ENCODE assay signal across 8 cellular contexts in genomic region chr6:33126101-33126714, GRCh38. TPM values are rescaled to one million over a fixed set of nuclear protein-coding genes. Genes with fewer than 3 reads are reported as not detected.
DNase-seq lines count a peak whose midpoint lies in the region; ATAC-seq, FAIRE-seq and TF ChIP-seq lines count a peak whose summit lies in the region.

No MANE protein-coding gene starts in this region.

- peak; percentile 65 for ATAC-seq in sciatic nerve
- ATAC-seq in GM21367 (IDR thresholded peaks at IDR 0.05; ENCODE audit: unreplicated experiment) = no peak
- ATAC-seq in GM19023 (IDR thresholded peaks at IDR 0.05; ENCODE audit: unreplicated experiment) = no peak

- POLR2A ChIA-PET in RWPE1 (lab: Yijun Ruan, JAX; ENCODE audit: low non-redundant PET) = no interaction called here

- TF ChIP-seq CTCF in RWPE1 (conservative IDR thresholded peaks at IDR 0.05; ENCODE audit: low read depth) = peak; percentile 35; the same call in 1 of the 2 replicates

- intact Hi-C loops in head of caudate nucleus (cut with DNase I) = no loop called here
- intact Hi-C loops in sciatic nerve (cut with DNase I) = no loop called here

- H3K27ac ChIP-seq in RWPE1 = no peak overlapping the region

- peak; percentile 35 for DNase-seq in 8988T
- DNase-seq in GM18507 (ENCODE audit: extremely low spot score, insufficient read length, low read depth) = no peak
- DNase-seq in RWPE1 (ENCODE audit: low spot score) = no peak
- peak; percentile 31 for DNase-seq in activated T-helper 9 cell treated with anti-CD3 and anti-CD28 coated beads, Interleukin-2, amount 50 U/mL, for 16 hours (ENCODE audit: low read depth)
- DNase-seq in head of caudate nucleus = peak in 41 of 42 donors; percentile 11 to 86 (median 63)
- DNase-seq in sciatic nerve (ENCODE audit: low spot score) = peak; percentile 87

- FAIRE-seq in GM18507 (lab: Jason Lieb, UNC) = peak; percentile 18

- CTCF ChIA-PET in RWPE1 (lab: Yijun Ruan, JAX) = interaction anchor here (0.5 to 1.4 kb wide), 5 partner anchors 10 to 167 kb away, joined by 3 to 5 read pairs (median 3); no protein-coding TSS in a partner anchor

RNA-seq across cellular contexts. Expression of gene HLA-DPB1, which starts 50.4 kb away (rescaled TPM):
- total RNA-seq in sciatic nerve = 138 TPM

RNA-seq across cellular contexts. Expression of gene HLA-DPA1, which starts 52.8 kb away (rescaled TPM):
- 141 TPM for total RNA-seq in sciatic nerve

Comparison
In these comparisons a context has a peak if more than half of its experiments do, and no peak if none do; other contexts are left out.
1. DNase-seq: peak in 8988T (single experiment), activated T-helper 9 cell treated with anti-CD3 and anti-CD28 coated beads, Interleukin-2, amount 50 U/mL, for 16 hours (single experiment), head of caudate nucleus (41 of 42) and sciatic nerve (single experiment); none in GM18507 (single experiment) and RWPE1 (single experiment).